8 cellular contexts compared by ENCODE assay signal in genomic region chr5:159051431-159052281, GRCh38. TPM values are rescaled to one million over a fixed set of nuclear protein-coding genes. Genes with fewer than 3 reads are reported as not detected.
A peak's percentile ranks its signal among the peaks of the same experiment; 100 is the strongest.
DNase-seq lines count a peak whose midpoint lies in the region; ATAC-seq lines count a peak whose summit lies in the region.

No MANE protein-coding gene starts in this region.

- peaks cover 0 to 3% of the 10 kb centered on the region in 2 donors for H3K27me3 ChIP-seq in esophagus (ENCODE audit: control insufficient read depth in 1 of 2, insufficient read depth in 2 of 2, low read length in 2 of 2)
- H3K27me3 ChIP-seq in muscle layer of colon (ENCODE audit: control insufficient read depth in 1 of 2, insufficient read depth in 2 of 2, low read length in 2 of 2), result no peaks in the 10 kb centered on the region

- H3K4me3 ChIP-seq in esophagus (ENCODE audit: low read depth in 1 of 2, low read length in 2 of 2), result no peak overlapping the region
- peak overlapping the region; percentile 39 to 41 for H3K4me3 ChIP-seq in muscle layer of colon (ENCODE audit: low read depth in 1 of 2, low read length in 2 of 2)

- H3K9me3 ChIP-seq in esophagus (ENCODE audit: control insufficient read depth in 2 of 2, insufficient read depth in 1 of 2, low read depth in 1 of 2, low read length in 1 of 2), result no peaks in the 10 kb centered on the region
- no peaks in the 10 kb centered on the region for H3K9me3 ChIP-seq in muscle layer of colon (ENCODE audit: low read length)

- 16 to 25% methylated on average over 28 to 37 of the region's 37 CpGs for WGBS in esophagus, 2 donors

- DNase-seq in Daoy (ENCODE audit: low read depth), result peak; percentile 16
- peak; percentile 4 for DNase-seq in MV-4-11 (lab: John Stamatoyannopoulos, UW)
- DNase-seq in NCI-H2029 (lab: John Stamatoyannopoulos, UW), result no peak
- DNase-seq in stimulated activated naive CD4-positive, alpha-beta T cell treated with Interleukin-2 at 50 U/mL for 16 hours (lab: John Stamatoyannopoulos, UW), result no peak

- H3K9ac ChIP-seq in muscle layer of colon (ENCODE audit: low read length), result no peak overlapping the region

- H3K4me1 ChIP-seq in esophagus (ENCODE audit: control insufficient read depth in 2 of 2, insufficient read depth in 2 of 2, low read length in 1 of 2) (no peaks in the 10 kb centered on the region), muscle layer of colon (ENCODE audit: insufficient read depth, low read length) (peaks cover 10% of the 10 kb centered on the region)

- no peaks in the 10 kb centered on the region for H3K36me3 ChIP-seq in esophagus (ENCODE audit: control insufficient read depth in 2 of 2, insufficient read depth in 2 of 2, low read length in 1 of 2)
- H3K36me3 ChIP-seq in muscle layer of colon (ENCODE audit: insufficient read depth, low read length), result no peaks in the 10 kb centered on the region

- ATAC-seq in GM19467 (IDR thresholded peaks at IDR 0.05; ENCODE audit: unreplicated experiment) (no peak), GM21515 (IDR thresholded peaks at IDR 0.05; ENCODE audit: unreplicated experiment) (no peak)

- H3K27ac ChIP-seq in esophagus (ENCODE audit: low read depth in 2 of 2, low read length in 1 of 2) (peak overlapping the region; percentile 47 to 75), muscle layer of colon (ENCODE audit: low read depth, low read length) (peak overlapping the region; percentile 7)

RNA-seq across cellular contexts. Expression of gene EBF1, which starts 48.1 kb away (rescaled TPM):
- total RNA-seq in Daoy (2014; rRNA removed; shearing (Covaris generic)), result 6.3 and 6.4 TPM in 2 replicates
- polyA plus RNA-seq in esophagus, result 1 to 10 TPM in 1 of 2 donors, under 1 TPM in 1; 0.79 to 1.3 TPM

Comparison
In these comparisons a context has a peak if more than half of its experiments do, and no peak if none do; other contexts are left out.
1. DNase-seq: peak in Daoy (single experiment) and MV-4-11 (single experiment); none in NCI-H2029 (single experiment) and stimulated activated naive CD4-positive, alpha-beta T cell treated with Interleukin-2 at 50 U/mL for 16 hours (single experiment).
2. H3K4me3 ChIP-seq: peak in muscle layer of colon (2 of 2); none in esophagus (0 of 2).